36 cellular contexts compared by ENCODE assay signal in genomic region chr14:61304678-61305077, GRCh38.
"Had no signal": no experiment of that assay in that cellular context is flagged by ENCODE, and none has a peak within 500 bp of the region (broad histone marks: within the 10 kb centered on the region; RNA-seq: fewer than 3 reads in every experiment).

No MANE protein-coding gene starts in this region.

- H3K27ac Mint-ChIP-seq: activated naive CD4-positive, alpha-beta T cell treated with anti-CD3 and anti-CD28 coated beads for 36 hours; activated naive CD4-positive, alpha-beta T cell treated with anti-CD3 and anti-CD28 coated beads, Interleukin-2, amount 10 ng/mL, durations not matched to agents 7 days and 5 days; activated naive CD4-positive, alpha-beta T cell treated with anti-CD3 and anti-CD28 coated beads, Interleukin-2, amount 50 U/mL, for 24 hours; activated naive CD4-positive, alpha-beta T cell treated with anti-CD3 and anti-CD28 coated beads, Interleukin-2, amount 50 U/mL, for 72 hours; activated naive CD8-positive, alpha-beta T cell treated with anti-CD3 and anti-CD28 coated beads, Interleukin-2, amount 10 ng/mL, durations not matched to agents 7 days and 5 days; activated naive CD8-positive, alpha-beta T cell treated with anti-CD3 and anti-CD28 coated beads, Interleukin-2, amount 50 U/mL, for 24 hours; activated T-cell treated with anti-CD3 and anti-CD28 coated beads, Interleukin-2, amount 50 U/mL, for 24 hours; activated T-cell treated with anti-CD3 and anti-CD28 coated beads, Interleukin-2, amount 50 U/mL, for 72 hours; activated T-helper 1 cell treated with anti-CD3 and anti-CD28 coated beads, Interleukin-12 subunit alpha, Interleukin-12 subunit beta, Interleukin-2, Interleukin-4 antibody, amounts not matched to agents 30 ng/mL and 10 ng/mL and 1 ng/mL, durations not matched to agents 14 hours and 24 hours and 36 hours; activated T-helper 2 cell treated with anti-CD3 and anti-CD28 coated beads, Interferon-gamma antibody, Interleukin-2, Interleukin-4, amounts not matched to agents 10 μg/mL and 5 μg/mL and 100 μg/mL, durations not matched to agents 14 hours and 24 hours and 36 hours; brain had no signal

- H3K4me3 Mint-ChIP-seq: activated naive CD4-positive, alpha-beta T cell treated with anti-CD3 and anti-CD28 coated beads for 36 hours; activated naive CD4-positive, alpha-beta T cell treated with anti-CD3 and anti-CD28 coated beads, Interleukin-2, amount 10 ng/mL, durations not matched to agents 7 days and 5 days; activated naive CD4-positive, alpha-beta T cell treated with anti-CD3 and anti-CD28 coated beads, Interleukin-2, amount 50 U/mL, for 24 hours; activated naive CD8-positive, alpha-beta T cell treated with anti-CD3 and anti-CD28 coated beads, Interleukin-2, amount 10 ng/mL, durations not matched to agents 7 days and 5 days; activated naive CD8-positive, alpha-beta T cell treated with anti-CD3 and anti-CD28 coated beads, Interleukin-2, amount 50 U/mL, for 24 hours; activated T-cell treated with anti-CD3 and anti-CD28 coated beads, Interleukin-2, amount 50 U/mL, for 24 hours; activated T-cell treated with anti-CD3 and anti-CD28 coated beads, Interleukin-2, amount 50 U/mL, for 4 hours; activated T-cell treated with anti-CD3 and anti-CD28 coated beads, Interleukin-2, amount 50 U/mL, for 72 hours; activated T-helper 1 cell treated with anti-CD3 and anti-CD28 coated beads, Interleukin-12 subunit alpha, Interleukin-12 subunit beta, Interleukin-2, Interleukin-4 antibody, amounts not matched to agents 30 ng/mL and 10 ng/mL and 1 ng/mL, durations not matched to agents 14 hours and 24 hours and 36 hours; brain; central memory CD8-positive, alpha-beta T cell had no signal

- H3K36me3 Mint-ChIP-seq: brain had no signal

- H3K27me3 Mint-ChIP-seq: activated naive CD4-positive, alpha-beta T cell treated with anti-CD3 and anti-CD28 coated beads, Interleukin-2, amount 10 ng/mL, durations not matched to agents 7 days and 5 days; activated naive CD4-positive, alpha-beta T cell treated with anti-CD3 and anti-CD28 coated beads, Interleukin-2, amount 50 U/mL, for 24 hours; activated naive CD8-positive, alpha-beta T cell treated with anti-CD3 and anti-CD28 coated beads, Interleukin-2, amount 10 ng/mL, durations not matched to agents 7 days and 5 days; activated naive CD8-positive, alpha-beta T cell treated with anti-CD3 and anti-CD28 coated beads, Interleukin-2, amount 50 U/mL, for 24 hours; activated T-cell treated with anti-CD3 and anti-CD28 coated beads, Interleukin-2, amount 50 U/mL, for 24 hours; central memory CD8-positive, alpha-beta T cell had no signal

- ATAC-seq: activated naive CD8-positive, alpha-beta T cell treated with anti-CD3 and anti-CD28 coated beads, Interleukin-2, amount 50 U/mL, for 24 hours; activated T-cell treated with anti-CD3 and anti-CD28 coated beads, Interleukin-2, amount 50 U/mL, for 4 hours; activated T-cell treated with anti-CD3 and anti-CD28 coated beads, Interleukin-2, amount 50 U/mL, for 72 hours; body of pancreas had no signal

- H3K4me1 Mint-ChIP-seq: brain had no signal

- H3K9me3 Mint-ChIP-seq: central memory CD8-positive, alpha-beta T cell had no signal

- DNase-seq: activated effector memory CD4-positive, alpha-beta T cell treated with anti-CD3 and anti-CD28 coated beads, Interleukin-2, amount 50 U/mL, for 16 hours; activated effector memory CD4-positive, alpha-beta T cell treated with Interleukin-2 at 50 U/mL for 16 hours; activated gamma-delta T cell; activated gamma-delta T cell treated with Interleukin-2 at 50 U/mL for 16 hours; activated naive CD4-positive, alpha-beta T cell; activated naive CD4-positive, alpha-beta T cell treated with anti-CD3 and anti-CD28 coated beads for 36 hours; activated naive CD4-positive, alpha-beta T cell treated with anti-CD3 and anti-CD28 coated beads, Interleukin-2, amount 10 ng/mL, durations not matched to agents 7 days and 5 days; activated naive CD4-positive, alpha-beta T cell treated with anti-CD3 and anti-CD28 coated beads, Interleukin-2, amount 50 U/mL, for 16 hours; activated naive CD4-positive, alpha-beta T cell treated with Interleukin-2 at 50 U/mL for 16 hours; activated naive CD8-positive, alpha-beta T cell treated with anti-CD3 and anti-CD28 coated beads, Interleukin-2, amount 10 ng/mL, durations not matched to agents 7 days and 5 days; activated naive CD8-positive, alpha-beta T cell treated with anti-CD3 and anti-CD28 coated beads, Interleukin-2, amount 50 U/mL, for 24 hours; activated T-cell treated with anti-CD3 and anti-CD28 coated beads, Interleukin-2, amount 50 U/mL, for 1 hour; activated T-cell treated with anti-CD3 and anti-CD28 coated beads, Interleukin-2, amount 50 U/mL, for 24 hours; activated T-cell treated with anti-CD3 and anti-CD28 coated beads, Interleukin-2, amount 50 U/mL, for 4 hours; activated T-cell treated with anti-CD3 and anti-CD28 coated beads, Interleukin-2, amount 50 U/mL, for 48 hours; activated T-cell treated with anti-CD3 and anti-CD28 coated beads, Interleukin-2, amount 50 U/mL, for 72 hours; adrenal gland; amniotic stem cell; amygdala; anterior cingulate cortex; aorta; body of pancreas; brain microvascular endothelial cell; caudate nucleus; central memory CD4-positive, alpha-beta T cell; cerebellar nuclear complex; colonic mucosa had no signal

- FAIRE-seq: astrocyte, bronchial epithelial cell, colon had no signal
